ENCODE assay signal across 7 cellular contexts in genomic region chr12:31087956-31088355, GRCh38. TPM values are rescaled to one million over a fixed set of nuclear protein-coding genes. Genes with fewer than 3 reads are reported as not detected.
DNase-seq lines count a peak whose midpoint lies in the region; ATAC-seq and TF ChIP-seq lines count a peak whose summit lies in the region.
"Not testable (repeated sequence)": the region's sequence is repeated elsewhere in the genome, so short reads cannot be mapped to it uniquely, and the experiment has no call there.

No MANE protein-coding gene starts in this region.

- not testable (repeated sequence) for H2AFZ ChIP-seq in H9 (ENCODE audit: low read length)

- not testable (repeated sequence) for H2BK120ac ChIP-seq in H9 (ENCODE audit: low read depth, low read length, poor library complexity, severe bottlenecking)

- not testable (repeated sequence) for H2BK12ac ChIP-seq in H9 (ENCODE audit: insufficient read length, low read depth, low read length)

- not testable (repeated sequence) for H4K91ac ChIP-seq in H9 (ENCODE audit: insufficient read length, low read depth, low read length)

- peaks cover 30 to 82% (median 77%) of the 10 kb centered on the region in 3 experiments; a peak in 6 of 7 replicates for H3K36me3 Mint-ChIP-seq in H9 (ENCODE audit: insufficient read depth in 1 of 3, low read depth in 3 of 3)
- H3K36me3 Mint-ChIP-seq in activated naive CD4-positive, alpha-beta T cell treated with anti-CD3 and anti-CD28 coated beads, Interleukin-2, amount 50 U/mL, for 72 hours: peaks cover 0 to 12% of the 10 kb centered on the region in 2 donors
- H3K36me3 Mint-ChIP-seq in endodermal cell (ENCODE audit: low read depth): peaks cover 79% of the 10 kb centered on the region
- peaks cover 22% of the 10 kb centered on the region for H3K36me3 Mint-ChIP-seq in osteocyte (ENCODE audit: unreplicated experiment)

- not testable (repeated sequence) for H3K4me1 ChIP-seq in H9 (ENCODE audit: insufficient read depth, low read length); HEK293 (ENCODE audit: control insufficient read depth, insufficient read depth, low read length); endodermal cell (ENCODE audit: control insufficient read depth, insufficient read depth, low read length)

- H3K23me2 ChIP-seq in H9 (ENCODE audit: insufficient read length, low read depth, low read length, poor library complexity, severe bottlenecking): not testable (repeated sequence)

- not testable (repeated sequence) for H2BK20ac ChIP-seq in H9 (ENCODE audit: low read depth, low read length, poor library complexity, severe bottlenecking)

- not testable (repeated sequence) for H3K27me3 Mint-ChIP-seq in H9 (ENCODE audit: low read depth); endodermal cell (ENCODE audit: insufficient read depth); osteocyte (ENCODE audit: unreplicated experiment)

- H2AK5ac ChIP-seq in H9 (ENCODE audit: insufficient read length, low read length): not testable (repeated sequence)

- DNase-seq in H7 (peak; percentile 8), H9 (peak; percentile 16), endodermal cell (peak; percentile 34), islet precursor cell (peak; percentile 38), osteocyte (ENCODE audit: extremely low spot score, unreplicated experiment) (peak; percentile 65)
- not testable (repeated sequence) for DNase-seq in activated naive CD4-positive, alpha-beta T cell treated with anti-CD3 and anti-CD28 coated beads, Interleukin-2, amount 50 U/mL, for 72 hours (ENCODE audit: low spot score in 2 of 2)

- H3K4ac ChIP-seq in H9 (ENCODE audit: low read depth, low read length): not testable (repeated sequence)

- not testable (repeated sequence) for H3K4me2 ChIP-seq in H9 (ENCODE audit: insufficient read depth, insufficient read length, low read length)

- not testable (repeated sequence) for H3K18ac ChIP-seq in H9 (ENCODE audit: insufficient read length, low read depth, low read length)

- not testable (repeated sequence) for H3K9me3 ChIP-seq in H9 (ENCODE audit: control insufficient read depth, low read depth, low read length); HEK293 (ENCODE audit: control insufficient read depth, insufficient read depth, low read depth, low read length); endodermal cell (ENCODE audit: control insufficient read depth, low read length)

- not testable (repeated sequence) for H3K23ac ChIP-seq in H9 (ENCODE audit: insufficient read length, low read depth, low read length)

- not testable (repeated sequence) for H4K5ac ChIP-seq in H9 (ENCODE audit: insufficient read length, low read depth, low read length)

- H3K79me1 ChIP-seq in H9 (ENCODE audit: insufficient read depth, low read depth, low read length, poor library complexity, severe bottlenecking): not testable (repeated sequence)

- H3K36me3 ChIP-seq in H7 (replicated peaks; ENCODE audit: control insufficient read depth, insufficient read depth, low read length) (peaks cover 18% of the 10 kb centered on the region), HEK293 (ENCODE audit: control insufficient read depth in 2 of 2, insufficient read depth in 1 of 2, low read length in 2 of 2) (peaks cover 0 to 88% of the 10 kb centered on the region in 2 experiments; a peak in 1 of 3 replicates), endodermal cell (ENCODE audit: control insufficient read depth, insufficient read depth, low read length) (peaks cover 13% of the 10 kb centered on the region)

- H4K8ac ChIP-seq in H9 (replicated peaks; ENCODE audit: insufficient read length, low read depth, low read length): not testable (repeated sequence)

- H3K4me3 Mint-ChIP-seq in H9; endodermal cell; osteocyte (ENCODE audit: unreplicated experiment): not testable (repeated sequence)

- H3K9ac ChIP-seq in H9 (ENCODE audit: extremely low read depth, insufficient read length, low read length); endodermal cell (ENCODE audit: extremely low read depth, low read length, poor library complexity, severe bottlenecking): not testable (repeated sequence)

- 0 out of 7 replicates have a peak overlapping the region, but pooled peaks of 1 of the 3 experiments have one; percentile 35 for H3K27ac Mint-ChIP-seq in H9
- H3K27ac Mint-ChIP-seq in activated naive CD4-positive, alpha-beta T cell treated with anti-CD3 and anti-CD28 coated beads, Interleukin-2, amount 50 U/mL, for 72 hours; endodermal cell; osteocyte (ENCODE audit: unreplicated experiment): not testable (repeated sequence)

- peak; percentile 4 to 19 for ATAC-seq in activated naive CD4-positive, alpha-beta T cell treated with anti-CD3 and anti-CD28 coated beads, Interleukin-2, amount 50 U/mL, for 72 hours

- H3K4me1 Mint-ChIP-seq in H9; endodermal cell; osteocyte (ENCODE audit: unreplicated experiment): not testable (repeated sequence)

- H2BK15ac ChIP-seq in H9 (ENCODE audit: low read depth, low read length): not testable (repeated sequence)

- not testable (repeated sequence) for H3K27ac ChIP-seq in H9 (ENCODE audit: insufficient read length, low read depth, low read length); HEK293 (ENCODE audit: extremely low read depth, low read depth, low read length); endodermal cell (ENCODE audit: low read depth, low read length)

- H3K4me3 ChIP-seq in H7 (ENCODE audit: insufficient read depth, low read depth, low read length); HEK293 (ENCODE audit: low read depth, low read length); endodermal cell (ENCODE audit: low read length): not testable (repeated sequence)

- CTCF ChIA-PET in HEK293 (lab: Yijun Ruan, JAX): not testable (repeated sequence)

- not testable (repeated sequence) for H3K79me2 ChIP-seq in H9 (ENCODE audit: insufficient read depth, low read length)

- H4K20me1 ChIP-seq in H9 (ENCODE audit: control insufficient read depth, insufficient read depth, insufficient read length): not testable (repeated sequence)

- not testable (repeated sequence) for H3K27me3 ChIP-seq in H7 (ENCODE audit: control insufficient read depth, insufficient read depth, low read length); H9 (ENCODE audit: insufficient read depth, low read length); endodermal cell (ENCODE audit: control insufficient read depth, insufficient read depth, low read length, poor library complexity, severe bottlenecking)

- H3K9me3 Mint-ChIP-seq in H9; activated naive CD4-positive, alpha-beta T cell treated with anti-CD3 and anti-CD28 coated beads, Interleukin-2, amount 50 U/mL, for 72 hours; endodermal cell; osteocyte (ENCODE audit: unreplicated experiment): not testable (repeated sequence)

- H2BK5ac ChIP-seq in H9 (ENCODE audit: insufficient read length, low read length): not testable (repeated sequence)

- WGBS in H9 (ENCODE audit: extremely low coverage, insufficient read length, low lambda C conversion rate): no CpG with 5 or more reads among the region's 2 CpGs
- WGBS in endodermal cell (ENCODE audit: insufficient coverage in 1 of 2, insufficient read length in 1 of 2), 2 experiments: 97% methylated on average over 2 of the region's 2 CpGs; no CpG with 5 or more reads in 1 of the 2 experiments

- TF ChIP-seq CTCF in H9 (conservative IDR thresholded peaks at IDR 0.05); HEK293 (tag by site-specific recombination; IDR thresholded peaks at IDR 0.05); endodermal cell (conservative IDR thresholded peaks at IDR 0.05); osteocyte (IDR thresholded peaks at IDR 0.05): not testable (repeated sequence)

- POLR2A ChIA-PET in HEK293 (lab: Yijun Ruan, JAX): not testable (repeated sequence)

- H3T11ph ChIP-seq in H9 (ENCODE audit: low read length): not testable (repeated sequence)

- not testable (repeated sequence) for H3K14ac ChIP-seq in H9 (ENCODE audit: insufficient read depth, low read length)

- not testable (repeated sequence) for H3K56ac ChIP-seq in H9 (ENCODE audit: insufficient read length, low read depth, low read length)

TF ChIP-seq in HEK293, 187 proteins besides CTCF, POLR2A, EP300 and RAD21:
- peak; percentile 41; the same call in 1 of the 2 replicates for TF ChIP-seq GLIS1 (tag by site-specific recombination; IDR thresholded peaks at IDR 0.05)

RNA-seq across cellular contexts. Expression of gene DDX11, which starts 14.3 kb away (rescaled TPM):
- 81.4 and 95.9 TPM in 2 replicates for total RNA-seq in H7 (2014; rRNA removed; shearing (Covaris generic))
- 175 and 183 TPM in 2 replicates for total RNA-seq in H9 (2021)
- 100 to 1,000 TPM; 163 to 232 TPM for total RNA-seq in activated naive CD4-positive, alpha-beta T cell treated with anti-CD3 and anti-CD28 coated beads, Interleukin-2, amount 50 U/mL, for 72 hours
- total RNA-seq in endodermal cell: 100 to 1,000 TPM; 136 to 298 TPM
- 70.7 TPM for polyA plus RNA-seq in endodermal cell (2013, experiment 1 of 2)
- 52.5 TPM for polyA plus RNA-seq in endodermal cell (2013, experiment 2 of 2)
- total RNA-seq in osteocyte: 47.1 and 52.9 TPM in 2 replicates
